In genomic region chr2:46704593-46704992, GRCh38 we compare ENCODE assay signal across 2 cellular contexts.
TF ChIP-seq lines count a peak whose summit lies in the region.

No MANE protein-coding gene starts in this region.

TF ChIP-seq in A549, 52 proteins besides CTCF, POLR2A, EP300 and RAD21:
- TF ChIP-seq CBX2 (IDR thresholded peaks at IDR 0.05; ENCODE audit: borderline replicate concordance, low read depth), result no peak
- no peak for TF ChIP-seq HOXB13 (CRISPR knock-in tag; IDR thresholded peaks at IDR 0.05; ENCODE audit: low read depth)
- TF ChIP-seq ZC3H11A (IDR thresholded peaks at IDR 0.05), result no peak
- no peak for TF ChIP-seq BHLHE40 (IDR thresholded peaks at IDR 0.05; ENCODE audit: low read depth, low read length)
- TF ChIP-seq, protein P1, sequence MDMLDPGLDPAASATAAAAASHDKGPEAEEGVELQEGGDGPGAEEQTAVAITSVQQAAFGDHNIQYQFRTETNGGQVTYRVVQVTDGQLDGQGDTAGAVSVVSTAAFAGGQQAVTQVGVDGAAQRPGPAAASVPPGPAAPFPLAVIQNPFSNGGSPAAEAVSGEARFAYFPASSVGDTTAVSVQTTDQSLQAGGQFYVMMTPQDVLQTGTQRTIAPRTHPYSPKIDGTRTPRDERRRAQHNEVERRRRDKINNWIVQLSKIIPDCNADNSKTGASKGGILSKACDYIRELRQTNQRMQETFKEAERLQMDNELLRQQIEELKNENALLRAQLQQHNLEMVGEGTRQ (IDR thresholded peaks at IDR 0.05), result no peak
- no peak for TF ChIP-seq PBX3 (IDR thresholded peaks at IDR 0.05)
- TF ChIP-seq ZFP36 (IDR thresholded peaks at IDR 0.05; ENCODE audit: borderline replicate concordance, partially characterized antibody), result no peak
- no peak for TF ChIP-seq NFE2L2 (conservative IDR thresholded peaks at IDR 0.05; ENCODE audit: low read length)
- TF ChIP-seq JUN (IDR thresholded peaks at IDR 0.05), result no peak
- TF ChIP-seq POLR2AphosphoS2 (conservative IDR thresholded peaks at IDR 0.05; ENCODE audit: low read length), result no peak
- no peak for TF ChIP-seq BCL3 (IDR thresholded peaks at IDR 0.05)
- no peak for TF ChIP-seq MAFK (IDR thresholded peaks at IDR 0.05; ENCODE audit: partially characterized antibody)
- no peak for TF ChIP-seq HOXB5 (CRISPR knock-in tag; IDR thresholded peaks at IDR 0.05)
- no peak for TF ChIP-seq EHF (CRISPR knock-in tag; IDR thresholded peaks at IDR 0.05)
- TF ChIP-seq ZNF302 (CRISPR knock-in tag; IDR thresholded peaks at IDR 0.05), result no peak

TF ChIP-seq in H1, 55 proteins besides CTCF, POLR2A, EP300 and RAD21:
- TF ChIP-seq, protein P2, sequence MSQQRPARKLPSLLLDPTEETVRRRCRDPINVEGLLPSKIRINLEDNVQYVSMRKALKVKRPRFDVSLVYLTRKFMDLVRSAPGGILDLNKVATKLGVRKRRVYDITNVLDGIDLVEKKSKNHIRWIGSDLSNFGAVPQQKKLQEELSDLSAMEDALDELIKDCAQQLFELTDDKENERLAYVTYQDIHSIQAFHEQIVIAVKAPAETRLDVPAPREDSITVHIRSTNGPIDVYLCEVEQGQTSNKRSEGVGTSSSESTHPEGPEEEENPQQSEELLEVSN (IDR thresholded peaks at IDR 0.05), result no peak
- 0 out of 2 replicates have a peak, but pooled peaks have one; percentile 46 for TF ChIP-seq YY1 (IDR thresholded peaks at IDR 0.05; ENCODE audit: low read depth, low read length)
- TF ChIP-seq NANOG (IDR thresholded peaks at IDR 0.05; ENCODE audit: insufficient read depth, low read depth, low read length, poor library complexity, severe bottlenecking), result peak; percentile 57
- peak; percentile 84 for TF ChIP-seq SP1 (IDR thresholded peaks at IDR 0.05; ENCODE audit: low read depth, low read length)
- TF ChIP-seq TBP (IDR thresholded peaks at IDR 0.05; ENCODE audit: low read depth, low read length), result peak; percentile 48; the same call in 1 of the 2 replicates
- peak; percentile 54 for TF ChIP-seq MAFK (IDR thresholded peaks at IDR 0.05; ENCODE audit: low read depth, low read length)
- no peak for TF ChIP-seq BACH1 (IDR thresholded peaks at IDR 0.05; ENCODE audit: low read length)
- no peak for TF ChIP-seq SIRT6 (IDR thresholded peaks at IDR 0.05; ENCODE audit: low read length)
- peak; percentile 85; the same call in 1 of the 2 replicates for TF ChIP-seq TCF12 (IDR thresholded peaks at IDR 0.05; ENCODE audit: low read depth, low read length)
- peak; percentile 84 for TF ChIP-seq ASH2L (IDR thresholded peaks at IDR 0.05; ENCODE audit: low read length)
- TF ChIP-seq TAF7 (optimal IDR thresholded peaks at IDR 0.05; ENCODE audit: borderline replicate concordance, low read depth, low read length), result peak; percentile 66
- TF ChIP-seq HDAC2 (IDR thresholded peaks at IDR 0.05; ENCODE audit: borderline replicate concordance in 1 of 2, low read depth in 2 of 2, low read length in 2 of 2), result peak in 1 of 2 experiments; percentile 88; a peak in 1 of 4 replicates
- TF ChIP-seq JUND (IDR thresholded peaks at IDR 0.05; ENCODE audit: low read length), result no peak
- 0 out of 2 replicates have a peak, but pooled peaks have one; percentile 28 for TF ChIP-seq POU5F1 (IDR thresholded peaks at IDR 0.05; ENCODE audit: low read depth, low read length)
- TF ChIP-seq, protein P3, sequence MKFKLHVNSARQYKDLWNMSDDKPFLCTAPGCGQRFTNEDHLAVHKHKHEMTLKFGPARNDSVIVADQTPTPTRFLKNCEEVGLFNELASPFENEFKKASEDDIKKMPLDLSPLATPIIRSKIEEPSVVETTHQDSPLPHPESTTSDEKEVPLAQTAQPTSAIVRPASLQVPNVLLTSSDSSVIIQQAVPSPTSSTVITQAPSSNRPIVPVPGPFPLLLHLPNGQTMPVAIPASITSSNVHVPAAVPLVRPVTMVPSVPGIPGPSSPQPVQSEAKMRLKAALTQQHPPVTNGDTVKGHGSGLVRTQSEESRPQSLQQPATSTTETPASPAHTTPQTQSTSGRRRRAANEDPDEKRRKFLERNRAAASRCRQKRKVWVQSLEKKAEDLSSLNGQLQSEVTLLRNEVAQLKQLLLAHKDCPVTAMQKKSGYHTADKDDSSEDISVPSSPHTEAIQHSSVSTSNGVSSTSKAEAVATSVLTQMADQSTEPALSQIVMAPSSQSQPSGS (IDR thresholded peaks at IDR 0.05; ENCODE audit: low read length), result no peak
- TF ChIP-seq, protein P1 (IDR thresholded peaks at IDR 0.05; ENCODE audit: low read length), result no peak
- no peak for TF ChIP-seq RNF2 (IDR thresholded peaks at IDR 0.05; ENCODE audit: borderline replicate concordance, low read depth, low read length, missing control alignments, poor library complexity, severe bottlenecking)
- TF ChIP-seq, protein P4, sequence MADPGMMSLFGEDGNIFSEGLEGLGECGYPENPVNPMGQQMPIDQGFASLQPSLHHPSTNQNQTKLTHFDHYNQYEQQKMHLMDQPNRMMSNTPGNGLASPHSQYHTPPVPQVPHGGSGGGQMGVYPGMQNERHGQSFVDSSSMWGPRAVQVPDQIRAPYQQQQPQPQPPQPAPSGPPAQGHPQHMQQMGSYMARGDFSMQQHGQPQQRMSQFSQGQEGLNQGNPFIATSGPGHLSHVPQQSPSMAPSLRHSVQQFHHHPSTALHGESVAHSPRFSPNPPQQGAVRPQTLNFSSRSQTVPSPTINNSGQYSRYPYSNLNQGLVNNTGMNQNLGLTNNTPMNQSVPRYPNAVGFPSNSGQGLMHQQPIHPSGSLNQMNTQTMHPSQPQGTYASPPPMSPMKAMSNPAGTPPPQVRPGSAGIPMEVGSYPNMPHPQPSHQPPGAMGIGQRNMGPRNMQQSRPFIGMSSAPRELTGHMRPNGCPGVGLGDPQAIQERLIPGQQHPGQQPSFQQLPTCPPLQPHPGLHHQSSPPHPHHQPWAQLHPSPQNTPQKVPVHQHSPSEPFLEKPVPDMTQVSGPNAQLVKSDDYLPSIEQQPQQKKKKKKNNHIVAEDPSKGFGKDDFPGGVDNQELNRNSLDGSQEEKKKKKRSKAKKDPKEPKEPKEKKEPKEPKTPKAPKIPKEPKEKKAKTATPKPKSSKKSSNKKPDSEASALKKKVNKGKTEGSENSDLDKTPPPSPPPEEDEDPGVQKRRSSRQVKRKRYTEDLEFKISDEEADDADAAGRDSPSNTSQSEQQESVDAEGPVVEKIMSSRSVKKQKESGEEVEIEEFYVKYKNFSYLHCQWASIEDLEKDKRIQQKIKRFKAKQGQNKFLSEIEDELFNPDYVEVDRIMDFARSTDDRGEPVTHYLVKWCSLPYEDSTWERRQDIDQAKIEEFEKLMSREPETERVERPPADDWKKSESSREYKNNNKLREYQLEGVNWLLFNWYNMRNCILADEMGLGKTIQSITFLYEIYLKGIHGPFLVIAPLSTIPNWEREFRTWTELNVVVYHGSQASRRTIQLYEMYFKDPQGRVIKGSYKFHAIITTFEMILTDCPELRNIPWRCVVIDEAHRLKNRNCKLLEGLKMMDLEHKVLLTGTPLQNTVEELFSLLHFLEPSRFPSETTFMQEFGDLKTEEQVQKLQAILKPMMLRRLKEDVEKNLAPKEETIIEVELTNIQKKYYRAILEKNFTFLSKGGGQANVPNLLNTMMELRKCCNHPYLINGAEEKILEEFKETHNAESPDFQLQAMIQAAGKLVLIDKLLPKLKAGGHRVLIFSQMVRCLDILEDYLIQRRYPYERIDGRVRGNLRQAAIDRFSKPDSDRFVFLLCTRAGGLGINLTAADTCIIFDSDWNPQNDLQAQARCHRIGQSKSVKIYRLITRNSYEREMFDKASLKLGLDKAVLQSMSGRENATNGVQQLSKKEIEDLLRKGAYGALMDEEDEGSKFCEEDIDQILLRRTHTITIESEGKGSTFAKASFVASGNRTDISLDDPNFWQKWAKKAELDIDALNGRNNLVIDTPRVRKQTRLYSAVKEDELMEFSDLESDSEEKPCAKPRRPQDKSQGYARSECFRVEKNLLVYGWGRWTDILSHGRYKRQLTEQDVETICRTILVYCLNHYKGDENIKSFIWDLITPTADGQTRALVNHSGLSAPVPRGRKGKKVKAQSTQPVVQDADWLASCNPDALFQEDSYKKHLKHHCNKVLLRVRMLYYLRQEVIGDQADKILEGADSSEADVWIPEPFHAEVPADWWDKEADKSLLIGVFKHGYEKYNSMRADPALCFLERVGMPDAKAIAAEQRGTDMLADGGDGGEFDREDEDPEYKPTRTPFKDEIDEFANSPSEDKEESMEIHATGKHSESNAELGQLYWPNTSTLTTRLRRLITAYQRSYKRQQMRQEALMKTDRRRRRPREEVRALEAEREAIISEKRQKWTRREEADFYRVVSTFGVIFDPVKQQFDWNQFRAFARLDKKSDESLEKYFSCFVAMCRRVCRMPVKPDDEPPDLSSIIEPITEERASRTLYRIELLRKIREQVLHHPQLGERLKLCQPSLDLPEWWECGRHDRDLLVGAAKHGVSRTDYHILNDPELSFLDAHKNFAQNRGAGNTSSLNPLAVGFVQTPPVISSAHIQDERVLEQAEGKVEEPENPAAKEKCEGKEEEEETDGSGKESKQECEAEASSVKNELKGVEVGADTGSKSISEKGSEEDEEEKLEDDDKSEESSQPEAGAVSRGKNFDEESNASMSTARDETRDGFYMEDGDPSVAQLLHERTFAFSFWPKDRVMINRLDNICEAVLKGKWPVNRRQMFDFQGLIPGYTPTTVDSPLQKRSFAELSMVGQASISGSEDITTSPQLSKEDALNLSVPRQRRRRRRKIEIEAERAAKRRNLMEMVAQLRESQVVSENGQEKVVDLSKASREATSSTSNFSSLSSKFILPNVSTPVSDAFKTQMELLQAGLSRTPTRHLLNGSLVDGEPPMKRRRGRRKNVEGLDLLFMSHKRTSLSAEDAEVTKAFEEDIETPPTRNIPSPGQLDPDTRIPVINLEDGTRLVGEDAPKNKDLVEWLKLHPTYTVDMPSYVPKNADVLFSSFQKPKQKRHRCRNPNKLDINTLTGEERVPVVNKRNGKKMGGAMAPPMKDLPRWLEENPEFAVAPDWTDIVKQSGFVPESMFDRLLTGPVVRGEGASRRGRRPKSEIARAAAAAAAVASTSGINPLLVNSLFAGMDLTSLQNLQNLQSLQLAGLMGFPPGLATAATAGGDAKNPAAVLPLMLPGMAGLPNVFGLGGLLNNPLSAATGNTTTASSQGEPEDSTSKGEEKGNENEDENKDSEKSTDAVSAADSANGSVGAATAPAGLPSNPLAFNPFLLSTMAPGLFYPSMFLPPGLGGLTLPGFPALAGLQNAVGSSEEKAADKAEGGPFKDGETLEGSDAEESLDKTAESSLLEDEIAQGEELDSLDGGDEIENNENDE (IDR thresholded peaks at IDR 0.05; ENCODE audit: insufficient replicate concordance, low read length), result peak; percentile 89
- TF ChIP-seq TAF1 (IDR thresholded peaks at IDR 0.05; ENCODE audit: low read depth, low read length), result peak; percentile 54; the same call in 1 of the 2 replicates
